Comparison of ENCODE assay signal across 8 cellular contexts in the genomic region with DNA sequence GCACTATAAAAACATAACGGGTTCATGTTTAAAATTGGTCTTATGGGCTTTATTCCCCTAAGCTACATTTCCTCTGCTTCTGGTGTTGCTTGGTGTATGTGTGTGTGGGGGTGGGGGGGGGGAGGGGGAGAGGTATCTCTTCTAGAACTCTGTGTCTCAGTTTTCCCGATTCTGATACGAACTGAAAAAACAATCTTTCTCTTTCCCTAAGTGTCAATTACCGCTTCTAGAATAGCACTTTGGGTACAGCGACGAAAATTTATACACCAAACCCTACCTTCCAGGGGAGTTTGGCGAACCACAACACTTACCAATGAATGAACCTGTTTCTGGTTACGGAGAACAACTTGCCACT. TPM values are rescaled to one million over a fixed set of nuclear protein-coding genes. Genes with fewer than 3 reads are reported as not detected.
DNase-seq lines count a peak whose midpoint lies in the region; ATAC-seq and TF ChIP-seq lines count a peak whose summit lies in the region.

No MANE protein-coding gene starts in this region.

- no peak for TF ChIP-seq POLR2A in HCT116 (IDR thresholded peaks at IDR 0.05; ENCODE audit: borderline replicate concordance, extremely low read depth, insufficient read depth, insufficient read length)

- H3K9me3 ChIP-seq in HCT116 (ENCODE audit: control insufficient read depth in 1 of 2, insufficient read depth in 1 of 2, low read depth in 1 of 2, low read length in 2 of 2) (no peaks in the 10 kb centered on the region), right cardiac atrium (ENCODE audit: control insufficient read depth, low read length) (no peaks in the 10 kb centered on the region)

- peak overlapping the region; percentile 87 for H3K4me2 ChIP-seq in HCT116 (ENCODE audit: low read length)

- H3K4me3 ChIP-seq in HCT116 (replicated peaks in 1 of 2; ENCODE audit: low read depth in 1 of 2, low read length in 2 of 2) (peak overlapping the region; percentile 77 to 95), right cardiac atrium (ENCODE audit: low read length) (peak overlapping the region; percentile 42), skin epidermis (peak overlapping the region; percentile 52 to 98 (median 86))

- DNase-seq in HCT116 (ENCODE audit: low read depth, low spot score) = no peak
- no peak for DNase-seq in activated CD4-positive, alpha-beta memory T cell treated with anti-CD3 and anti-CD28 coated beads, Interleukin-2, amount 10 ng/mL, durations not matched to agents 7 days and 5 days
- DNase-seq in right cardiac atrium = no peak
- DNase-seq in NCI-H2107 (lab: John Stamatoyannopoulos, UW) = no peak
- no peak for DNase-seq in stimulated activated naive CD4-positive, alpha-beta T cell (lab: John Stamatoyannopoulos, UW)

- RAD21 ChIA-PET in HCT116 (lab: Charles Lee; ENCODE audit: low non-redundant PET in 1 of 2, low total read pairs in 2 of 2, uncharacterized antibody in 2 of 2, unreplicated experiment in 2 of 2) = no interaction called here

- peaks cover 19% of the 10 kb centered on the region for H3K36me3 Mint-ChIP-seq in activated CD4-positive, alpha-beta memory T cell treated with anti-CD3 and anti-CD28 coated beads, Interleukin-2, amount 10 ng/mL, durations not matched to agents 7 days and 5 days (ENCODE audit: low read depth)

- H3K36me3 ChIP-seq in HCT116 (ENCODE audit: control insufficient read depth in 1 of 2, insufficient read depth in 2 of 2, low read length in 2 of 2) = peaks cover 19 to 24% of the 10 kb centered on the region in 2 experiments; a peak in 3 of 4 replicates

- no TSS peak for BruUV-seq in HCT116 (replicated peaks; lab: Mats Ljungman, UMichigan)

- WGBS in right cardiac atrium = 6% methylated on average over 8 of the region's 8 CpGs

- peak overlapping the region; percentile 94 for H3K27ac Mint-ChIP-seq in activated CD4-positive, alpha-beta memory T cell treated with anti-CD3 and anti-CD28 coated beads, Interleukin-2, amount 10 ng/mL, durations not matched to agents 7 days and 5 days

- no peak for TF ChIP-seq CTCF in HCT116 (IDR thresholded peaks at IDR 0.05 in 2 of 3, conservative IDR thresholded peaks at IDR 0.05 in 1 of 3; ENCODE audit: borderline replicate concordance in 1 of 3, insufficient read depth in 1 of 3, low read depth in 2 of 3, low read length in 2 of 3)

- no peak overlapping the region for H2AFZ ChIP-seq in HCT116 (ENCODE audit: low read depth, low read length, poor library complexity, severe bottlenecking)

- ATAC-seq in HCT116 = no peak
- no peak for ATAC-seq in right cardiac atrium
- no peak for ATAC-seq in GM18861 (IDR thresholded peaks at IDR 0.05; ENCODE audit: unreplicated experiment)
- no peak for ATAC-seq in HG02870 (IDR thresholded peaks at IDR 0.05; ENCODE audit: unreplicated experiment)

- H3K9ac ChIP-seq in HCT116 (ENCODE audit: low read length) = peak overlapping the region; percentile 85

- H4K20me1 ChIP-seq in HCT116 (ENCODE audit: insufficient read depth) = no peaks in the 10 kb centered on the region

- intact Hi-C loops in HCT116 (cut with micrococcal nuclease) = no loop called here
- intact Hi-C loops in right cardiac atrium (cut with DNase I) = loop anchor here in 2 of 4 donors (10.0 kb wide), 2 partner anchors 83 to 113 kb away; a partner anchor contains a TSS

- peak overlapping the region; percentile 89 for H3K4me3 Mint-ChIP-seq in activated CD4-positive, alpha-beta memory T cell treated with anti-CD3 and anti-CD28 coated beads, Interleukin-2, amount 10 ng/mL, durations not matched to agents 7 days and 5 days

- H3K4me1 Mint-ChIP-seq in activated CD4-positive, alpha-beta memory T cell treated with anti-CD3 and anti-CD28 coated beads, Interleukin-2, amount 10 ng/mL, durations not matched to agents 7 days and 5 days = peaks cover 49% of the 10 kb centered on the region

- TF ChIP-seq RAD21 in HCT116 (IDR thresholded peaks at IDR 0.05; ENCODE audit: low read depth) = no peak

- H3K27me3 Mint-ChIP-seq in activated CD4-positive, alpha-beta memory T cell treated with anti-CD3 and anti-CD28 coated beads, Interleukin-2, amount 10 ng/mL, durations not matched to agents 7 days and 5 days = no peaks in the 10 kb centered on the region

- POLR2A ChIA-PET in HCT116 (lab: Charles Lee) = interaction anchor here (0.6 kb wide), 1 partner anchor 400 kb away, joined by 3 read pairs; no protein-coding TSS in a partner anchor
- POLR2A ChIA-PET in activated CD4-positive, alpha-beta memory T cell treated with anti-CD3 and anti-CD28 coated beads, Interleukin-2, amount 10 ng/mL, durations not matched to agents 7 days and 5 days (lab: Charles Lee) = interaction anchor here (0.9 to 1.9 kb wide), 19 partner anchors 9 to 633 kb away, joined by 3 to 37 read pairs (median 6); a partner anchor contains a TSS

- peaks cover 54% of the 10 kb centered on the region for H3K79me2 ChIP-seq in HCT116 (ENCODE audit: insufficient read depth, low read length)

- H3K9me2 ChIP-seq in HCT116 (ENCODE audit: insufficient read depth) = no peaks in the 10 kb centered on the region

- no peaks in the 10 kb centered on the region for H3K27me3 ChIP-seq in HCT116 (ENCODE audit: insufficient read depth, low read length)
- H3K27me3 ChIP-seq in right cardiac atrium (ENCODE audit: control insufficient read depth, insufficient read depth) = no peaks in the 10 kb centered on the region

- H3K27ac ChIP-seq in HCT116 (ENCODE audit: low read depth, low read length) (peak overlapping the region; percentile 59), right cardiac atrium (ENCODE audit: low read length) (peak overlapping the region; percentile 33), skin epidermis (peak overlapping the region; percentile 72 to 96 (median 92))

- no peaks in the 10 kb centered on the region for H3K9me3 Mint-ChIP-seq in activated CD4-positive, alpha-beta memory T cell treated with anti-CD3 and anti-CD28 coated beads, Interleukin-2, amount 10 ng/mL, durations not matched to agents 7 days and 5 days

- CTCF ChIA-PET in HCT116 (lab: Charles Lee) = no interaction called here
- CTCF ChIA-PET in activated CD4-positive, alpha-beta memory T cell treated with anti-CD3 and anti-CD28 coated beads, Interleukin-2, amount 10 ng/mL, durations not matched to agents 7 days and 5 days (lab: Charles Lee) = interaction anchor here (1.8 kb wide), 1 partner anchor 79 kb away, joined by 5 read pairs; no protein-coding TSS in a partner anchor

- H3K4me1 ChIP-seq in HCT116 (ENCODE audit: control insufficient read depth in 1 of 2, insufficient read depth in 2 of 2, low read length in 2 of 2) = peaks cover 6 to 14% of the 10 kb centered on the region in 2 experiments; a peak in 3 of 4 replicates
- H3K4me1 ChIP-seq in right cardiac atrium (ENCODE audit: control insufficient read depth, insufficient read depth, low read length) = no peaks in the 10 kb centered on the region

TF ChIP-seq in HCT116, 20 proteins besides CTCF, POLR2A, EP300 and RAD21:
- TF ChIP-seq SP1 (IDR thresholded peaks at IDR 0.05; ENCODE audit: low read depth) = no peak
- TF ChIP-seq ZFX (IDR thresholded peaks at IDR 0.05) = no peak
- TF ChIP-seq, protein P1, sequence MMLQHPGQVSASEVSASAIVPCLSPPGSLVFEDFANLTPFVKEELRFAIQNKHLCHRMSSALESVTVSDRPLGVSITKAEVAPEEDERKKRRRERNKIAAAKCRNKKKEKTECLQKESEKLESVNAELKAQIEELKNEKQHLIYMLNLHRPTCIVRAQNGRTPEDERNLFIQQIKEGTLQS (IDR thresholded peaks at IDR 0.05) = no peak
- no peak for TF ChIP-seq CBX3 (IDR thresholded peaks at IDR 0.05; ENCODE audit: low read depth)

RNA-seq across cellular contexts. Expression of a gene that starts 0.6 kb away (rescaled TPM):
- total RNA-seq in HCT116 (2021; ENCODE audit: unreplicated experiment) = 53.8 TPM
- 22.6 and 27.6 TPM in 2 replicates for polyA plus RNA-seq in HCT116 (2012)
- 10 to 100 TPM; 52.0 to 52.9 TPM for total RNA-seq in activated CD4-positive, alpha-beta memory T cell treated with anti-CD3 and anti-CD28 coated beads, Interleukin-2, amount 10 ng/mL, durations not matched to agents 7 days and 5 days
- 10 to 100 TPM; 14.7 to 18.4 (median 15.3) TPM for total RNA-seq in right cardiac atrium
- polyA plus RNA-seq in right cardiac atrium = 8.1 TPM

Comparison
In these comparisons a context has a peak if more than half of its experiments do, and no peak if none do; other contexts are left out.
1. H3K27ac ChIP-seq: peak in every context shown above with its lines; median percentile 92 in skin epidermis; 59 in HCT116; 33 in right cardiac atrium.